Comparison of ENCODE assay signal across 8 cellular contexts in the genomic region with DNA sequence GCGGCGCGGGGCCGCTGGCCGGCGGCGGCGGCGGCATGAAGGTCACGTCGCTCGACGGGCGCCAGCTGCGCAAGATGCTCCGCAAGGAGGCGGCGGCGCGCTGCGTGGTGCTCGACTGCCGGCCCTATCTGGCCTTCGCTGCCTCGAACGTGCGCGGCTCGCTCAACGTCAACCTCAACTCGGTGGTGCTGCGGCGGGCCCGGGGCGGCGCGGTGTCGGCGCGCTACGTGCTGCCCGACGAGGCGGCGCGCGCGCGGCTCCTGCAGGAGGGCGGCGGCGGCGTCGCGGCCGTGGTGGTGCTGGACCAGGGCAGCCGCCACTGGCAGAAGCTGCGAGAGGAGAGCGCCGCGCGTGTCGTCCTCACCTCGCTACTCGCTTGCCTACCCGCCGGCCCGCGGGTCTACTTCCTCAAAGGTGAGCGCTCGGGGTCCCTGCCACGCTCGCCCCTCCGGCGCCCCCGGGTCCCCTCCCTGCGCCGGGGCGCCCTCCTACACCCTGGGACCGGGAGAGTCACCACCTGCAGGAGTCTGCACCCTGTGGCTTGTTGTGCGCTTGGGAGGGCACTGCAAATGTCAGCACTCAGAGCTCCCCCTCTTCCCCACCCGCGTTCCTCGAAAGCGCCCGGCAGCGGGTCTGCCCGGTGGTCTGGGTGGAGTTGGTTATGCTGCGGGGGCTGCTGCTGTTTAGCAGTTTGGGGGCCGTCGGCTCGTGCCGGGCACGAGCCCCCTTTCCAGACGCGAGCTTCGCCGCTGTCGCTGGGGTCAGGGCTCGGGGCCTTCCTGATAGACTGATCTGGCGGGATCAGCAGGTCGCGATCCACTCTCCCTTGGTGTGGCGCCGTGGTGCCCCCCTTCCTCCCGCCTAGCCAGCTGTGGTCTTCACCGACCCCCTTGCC. TPM values are rescaled to one million over a fixed set of nuclear protein-coding genes. Genes with fewer than 3 reads are reported as not detected.
DNase-seq lines count a peak whose midpoint lies in the region; ATAC-seq and TF ChIP-seq lines count a peak whose summit lies in the region.

No MANE protein-coding gene starts in this region.

- H3K4me1 Mint-ChIP-seq in IgD-negative memory B cell, result peaks cover 23 to 41% (median 39%) of the 10 kb centered on the region in 3 donors

- peak overlapping the region in 2 of 3 donors; percentile 93 to 95 for H3K27ac Mint-ChIP-seq in IgD-negative memory B cell

- H3K9me3 Mint-ChIP-seq in IgD-negative memory B cell, result no peaks in the 10 kb centered on the region

- H3K27me3 ChIP-seq in lower lobe of right lung (ENCODE audit: low read depth), result peaks cover 5% of the 10 kb centered on the region

- peak overlapping the region; percentile 86 for H3K4me3 ChIP-seq in coronary artery
- peak overlapping the region; percentile 83 for H3K4me3 ChIP-seq in lower lobe of right lung

- H3K27ac ChIP-seq in coronary artery, result peak overlapping the region; percentile 85 to 92
- peak overlapping the region; percentile 90 for H3K27ac ChIP-seq in lower lobe of right lung

- no peaks in the 10 kb centered on the region for H3K36me3 ChIP-seq in lower lobe of right lung

- peaks cover 25% of the 10 kb centered on the region for H3K27me3 Mint-ChIP-seq in IgD-negative memory B cell

- intact Hi-C loops in lower lobe of right lung (cut with DNase I), result no loop called here

- peak; percentile 88 for DNase-seq in DMS53 (lab: John Stamatoyannopoulos, UW)
- peak; percentile 22 for DNase-seq in activated CD4-positive, CD25-positive, alpha-beta regulatory T cell treated with anti-CD3 and anti-CD28 coated beads, Interleukin-2, amount 50 U/mL, for 16 hours (ENCODE audit: low read depth, low spot score)
- peak; percentile 79 for DNase-seq in coronary artery (ENCODE audit: low spot score)
- peak; percentile 80 for DNase-seq in lower lobe of right lung
- peak; percentile 66 for DNase-seq in stimulated activated CD8-positive, alpha-beta memory T cell treated with anti-CD3 and anti-CD28 coated beads, Interleukin-4, amount 100 ng/mL, for 48 hours
- no peak for DNase-seq in epidermal melanocyte (ENCODE audit: insufficient read length, low spot score)

- ATAC-seq in GM21515 (IDR thresholded peaks at IDR 0.05; ENCODE audit: unreplicated experiment), result peak; percentile 12
- ATAC-seq in lower lobe of right lung, result peak; percentile 5 to 36

- peaks cover 65% of the 10 kb centered on the region for H3K4me1 ChIP-seq in lower lobe of right lung

- peaks cover 1% of the 10 kb centered on the region for H3K36me3 Mint-ChIP-seq in IgD-negative memory B cell

- peak overlapping the region; percentile 77 to 95 (median 93) for H3K4me3 Mint-ChIP-seq in IgD-negative memory B cell

- H3K9me3 ChIP-seq in lower lobe of right lung, result no peaks in the 10 kb centered on the region

- TF ChIP-seq CTCF in coronary artery (IDR thresholded peaks at IDR 0.05) (no peak), lower lobe of right lung (IDR thresholded peaks at IDR 0.05) (peak; percentile 10)

RNA-seq across cellular contexts. Expression of a gene that starts 0.6 kb away (rescaled TPM):
- polyA plus RNA-seq in IgD-negative memory B cell, result 3.7 TPM
- total RNA-seq in lower lobe of right lung, result 8.9 TPM
